Comparison of ENCODE assay signal across 16 cellular contexts in genomic region chr10:108104697-108105096, GRCh38.
DNase-seq lines count a peak whose midpoint lies in the region; ATAC-seq and TF ChIP-seq lines count a peak whose summit lies in the region.
"Had no signal": no experiment of that assay in that cellular context is flagged by ENCODE, and none has a peak within 500 bp of the region (broad histone marks: within the 10 kb centered on the region; RNA-seq: fewer than 3 reads in every experiment).

No MANE protein-coding gene starts in this region.

- H3K79me2 ChIP-seq in GM23248 (ENCODE audit: insufficient read depth), result no peaks in the 10 kb centered on the region

- no peak overlapping the region for H2AFZ ChIP-seq in GM23248

- intact Hi-C loops in Right ventricle myocardium inferior (cut with DNase I) (no loop called here), left ventricle myocardium inferior (cut with micrococcal nuclease) (no loop called here), posterior cingulate gyrus (cut with DNase I) (no loop called here)

- H3K9me2 ChIP-seq in GM23248 (ENCODE audit: insufficient read depth), result no peaks in the 10 kb centered on the region

- H3K4me2 ChIP-seq in GM23248 (ENCODE audit: unreplicated experiment), result no peak overlapping the region

- H3K4me1 ChIP-seq in left ventricle myocardium inferior (no peaks in the 10 kb centered on the region), GM23248 (ENCODE audit: insufficient read depth) (peaks cover 7% of the 10 kb centered on the region)
- H3K4me1 ChIP-seq: BE2C had no signal

- no peaks in the 10 kb centered on the region for H3K27me3 ChIP-seq in left ventricle myocardium inferior (ENCODE audit: low read depth)
- no peaks in the 10 kb centered on the region for H3K27me3 ChIP-seq in GM23248 (replicated peaks; ENCODE audit: insufficient read depth)
- H3K27me3 ChIP-seq: BE2C had no signal

- H3K9me3 ChIP-seq in left ventricle myocardium inferior (replicated peaks), result no peaks in the 10 kb centered on the region
- H3K9me3 ChIP-seq in GM23248 (ENCODE audit: low read depth), result no peaks in the 10 kb centered on the region
- H3K9me3 ChIP-seq: BE2C had no signal

- no peaks in the 10 kb centered on the region for H3K36me3 ChIP-seq in left ventricle myocardium inferior
- H3K36me3 ChIP-seq in GM23248 (ENCODE audit: low read depth), result no peaks in the 10 kb centered on the region
- H3K36me3 ChIP-seq: BE2C had no signal

- TF ChIP-seq CTCF in left ventricle myocardium inferior (IDR thresholded peaks at IDR 0.05; ENCODE audit: borderline replicate concordance) (no peak), AG10803 (conservative IDR thresholded peaks at IDR 0.05; ENCODE audit: low read length) (no peak), fibroblast of mammary gland (conservative IDR thresholded peaks at IDR 0.05; ENCODE audit: control insufficient read depth, insufficient read depth, low read depth, low read length) (no peak)

- H4K20me1 ChIP-seq in GM23248 (ENCODE audit: insufficient read depth), result no peaks in the 10 kb centered on the region

- DNase-seq in Right ventricle myocardium inferior (ENCODE audit: missing footprints) (no peak), left ventricle myocardium inferior (no peak), AG10803 (ENCODE audit: low read depth) (peak; percentile 18), GM23248 (peak; percentile 76), fibroblast of mammary gland (ENCODE audit: low read depth) (peak; percentile 0), OCI-M2 (lab: John Stamatoyannopoulos, UW; ENCODE audit: unreplicated experiment) (no peak), posterior cingulate gyrus (no peak)
- no peak for DNase-seq in activated CD4-positive, alpha-beta T cell treated with anti-CD3 and anti-CD28 coated beads for 1 hour
- DNase-seq: 8988T; BE2C; CD4-positive, alpha-beta memory T cell; DMS153; DND-41; GDM1 had no signal

- H3K27ac ChIP-seq in left ventricle myocardium inferior (replicated peaks) (no peak overlapping the region), GM23248 (no peak overlapping the region)
- H3K27ac ChIP-seq: C4-2B had no signal

- in situ Hi-C loops in GM23248 (cut with MboI), result no loop called here

- peak; percentile 39 for ATAC-seq in Right ventricle myocardium inferior
- ATAC-seq: GM12878 had no signal

- peaks cover 8% of the 10 kb centered on the region; the same call in 1 of the 2 replicates for H3F3A ChIP-seq in GM23248 (ENCODE audit: insufficient read depth)

- no peak overlapping the region for H3K9ac ChIP-seq in GM23248

- 4 to 11% methylated on average over 2 of the region's 2 CpGs for WGBS in GM23248 (ENCODE audit: low coverage in 1 of 2, low lambda C conversion rate in 2 of 2, missing lambda C conversion rate in 2 of 2), 2 experiments

- H3K4me3 ChIP-seq in left ventricle myocardium inferior (no peak overlapping the region), AG10803 (ENCODE audit: low read length) (no peak overlapping the region), GM23248 (no peak overlapping the region), fibroblast of mammary gland (ENCODE audit: control insufficient read depth, low read depth, low read length) (no peak overlapping the region)
- H3K4me3 ChIP-seq: GM12878 had no signal

Comparison
In these comparisons a context has a peak if more than half of its experiments do, and no peak if none do; other contexts are left out.
1. DNase-seq: peak in AG10803 (single experiment), GM23248 (single experiment) and fibroblast of mammary gland (single experiment); none in Right ventricle myocardium inferior (single experiment), left ventricle myocardium inferior (single experiment), OCI-M2 (single experiment), posterior cingulate gyrus (0 of 10) and activated CD4-positive, alpha-beta T cell treated with anti-CD3 and anti-CD28 coated beads for 1 hour (single experiment).